In the genomic region with DNA sequence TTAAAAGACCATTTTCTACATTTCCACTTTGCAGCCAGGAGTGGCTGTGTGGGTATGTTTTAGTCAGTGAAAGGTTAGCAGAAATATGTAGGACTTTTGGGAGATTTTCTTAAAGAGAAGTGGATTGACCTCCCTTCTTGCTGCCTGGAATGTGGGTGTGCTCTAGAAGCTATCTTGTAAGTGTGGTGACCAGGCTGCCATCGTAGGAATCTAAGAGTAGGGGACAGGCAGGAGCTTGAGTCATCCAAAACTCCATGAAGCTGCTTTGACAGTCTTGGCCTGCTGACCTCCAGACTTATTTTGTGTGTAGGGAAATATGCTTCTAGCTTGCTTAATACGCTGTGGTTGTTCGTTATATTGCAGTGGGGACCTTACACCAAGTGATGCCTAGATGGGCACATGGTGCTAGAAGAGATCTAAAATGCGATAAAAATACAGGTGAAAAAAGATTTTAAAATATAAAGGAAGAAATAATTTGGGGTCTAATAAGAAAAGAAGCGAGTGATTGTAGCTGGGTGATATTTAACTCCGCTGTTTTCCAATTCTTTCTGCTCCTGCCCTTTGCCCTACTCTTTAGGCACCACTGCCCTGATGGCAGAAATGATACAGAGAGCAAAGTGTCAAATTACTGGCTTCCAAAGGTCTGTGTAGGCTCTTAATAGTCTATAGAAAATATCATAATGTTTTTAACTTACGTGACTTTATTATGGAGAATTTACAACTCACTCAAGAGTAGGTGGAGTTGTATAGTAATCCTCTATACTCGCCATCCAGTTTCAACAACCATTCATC, we compare ENCODE assay signal across 12 cellular contexts.
A peak's percentile ranks its signal among the peaks of the same experiment; 100 is the strongest.
DNase-seq lines count a peak whose midpoint lies in the region; ATAC-seq and TF ChIP-seq lines count a peak whose summit lies in the region.
"Had no signal": no experiment of that assay in that cellular context is flagged by ENCODE, and none has a peak within 500 bp of the region (broad histone marks: within the 10 kb centered on the region; RNA-seq: fewer than 3 reads in every experiment).

No MANE protein-coding gene starts in this region.

- ATAC-seq in GM21423 (IDR thresholded peaks at IDR 0.05; ENCODE audit: unreplicated experiment) (no peak), GM18909 (IDR thresholded peaks at IDR 0.05; ENCODE audit: poor library complexity, unreplicated experiment) (no peak), HG03280 (IDR thresholded peaks at IDR 0.05; ENCODE audit: unreplicated experiment) (no peak)

- no peaks in the 10 kb centered on the region for H3K36me3 ChIP-seq in HEK293 (ENCODE audit: control insufficient read depth in 2 of 2, insufficient read depth in 1 of 2, low read length in 2 of 2)
- H3K36me3 ChIP-seq: MG63, ovary had no signal

- peak overlapping the region; percentile 32 for H3K27ac ChIP-seq in HEK293 (ENCODE audit: extremely low read depth, low read depth, low read length)
- H3K27ac ChIP-seq: ovary had no signal

- H3K4me1 ChIP-seq in HEK293 (ENCODE audit: control insufficient read depth, insufficient read depth, low read length) = peaks cover 34% of the 10 kb centered on the region

- DNase-seq in astrocyte of the hippocampus (ENCODE audit: low read depth, low spot score) (peak; percentile 53), iris pigment epithelial cell (ENCODE audit: low read depth) (peak; percentile 59), renal cortical epithelial cell (ENCODE audit: low read depth) (peak; percentile 57)
- DNase-seq in activated CD4-positive, CD25-positive, alpha-beta regulatory T cell (lab: John Stamatoyannopoulos, UW) = no peak
- DNase-seq: activated CD4-positive, alpha-beta T cell treated with anti-CD3 and anti-CD28 coated beads, Interleukin-2, amount 10 ng/mL, durations not matched to agents 24 days and 14 days; activated T-cell treated with anti-CD3 and anti-CD28 coated beads, Interleukin-2, amount 50 U/mL, for 1 hour had no signal

- no peak for TF ChIP-seq CTCF in HEK293 (tag by site-specific recombination; IDR thresholded peaks at IDR 0.05)

- CTCF ChIA-PET in HEK293 (lab: Yijun Ruan, JAX) = no interaction called here

- POLR2A ChIA-PET in HEK293 (lab: Yijun Ruan, JAX) = no interaction called here

- no peaks in the 10 kb centered on the region for H3K9me3 ChIP-seq in HEK293 (ENCODE audit: control insufficient read depth, insufficient read depth, low read depth, low read length)
- H3K9me3 ChIP-seq: MG63, ovary had no signal

- H3K4me3 ChIP-seq in HEK293 (ENCODE audit: low read depth, low read length) = no peak overlapping the region
- H3K4me3 ChIP-seq: MG63, ovary had no signal

TF ChIP-seq in HEK293, 187 proteins besides CTCF, POLR2A, EP300 and RAD21:
- TF ChIP-seq ZNF529 (tag by site-specific recombination; IDR thresholded peaks at IDR 0.05; ENCODE audit: insufficient replicate concordance) (no peak), ZFHX2 (tag by site-specific recombination; conservative IDR thresholded peaks at IDR 0.05) (0 out of 2 replicates have a peak, but pooled peaks have one; percentile 3)

Comparison
In these comparisons a context has a peak if more than half of its experiments do, and no peak if none do; other contexts are left out.
1. DNase-seq: peak in astrocyte of the hippocampus (single experiment), iris pigment epithelial cell (single experiment) and renal cortical epithelial cell (single experiment); none in activated CD4-positive, CD25-positive, alpha-beta regulatory T cell (0 of 4).